Comparison of ENCODE assay signal across 1 cellular context in the genomic region with DNA sequence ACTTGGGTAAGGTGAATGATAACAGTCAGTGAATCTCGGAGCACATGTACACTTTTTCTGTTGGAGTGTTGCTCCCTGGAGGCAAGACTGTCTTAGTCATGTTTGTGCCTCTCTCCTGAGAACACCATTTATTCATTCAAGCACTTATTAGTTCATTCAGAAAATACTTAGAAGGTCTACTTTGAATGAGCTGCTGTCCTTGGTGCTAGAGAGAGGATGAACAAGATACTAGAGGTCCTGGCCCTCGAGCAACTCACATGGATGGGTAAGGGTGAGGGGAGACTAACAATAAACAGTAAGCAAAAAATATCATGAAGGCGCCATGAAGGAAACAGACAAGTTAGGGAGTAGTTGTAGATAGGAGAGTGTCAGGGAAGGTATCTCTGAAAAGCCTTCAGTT.
TF ChIP-seq lines count a peak whose summit lies in the region.

No MANE protein-coding gene starts in this region.

TF ChIP-seq in A549, 52 proteins besides CTCF, POLR2A, EP300 and RAD21 (continued from another document):
- TF ChIP-seq, protein P1, sequence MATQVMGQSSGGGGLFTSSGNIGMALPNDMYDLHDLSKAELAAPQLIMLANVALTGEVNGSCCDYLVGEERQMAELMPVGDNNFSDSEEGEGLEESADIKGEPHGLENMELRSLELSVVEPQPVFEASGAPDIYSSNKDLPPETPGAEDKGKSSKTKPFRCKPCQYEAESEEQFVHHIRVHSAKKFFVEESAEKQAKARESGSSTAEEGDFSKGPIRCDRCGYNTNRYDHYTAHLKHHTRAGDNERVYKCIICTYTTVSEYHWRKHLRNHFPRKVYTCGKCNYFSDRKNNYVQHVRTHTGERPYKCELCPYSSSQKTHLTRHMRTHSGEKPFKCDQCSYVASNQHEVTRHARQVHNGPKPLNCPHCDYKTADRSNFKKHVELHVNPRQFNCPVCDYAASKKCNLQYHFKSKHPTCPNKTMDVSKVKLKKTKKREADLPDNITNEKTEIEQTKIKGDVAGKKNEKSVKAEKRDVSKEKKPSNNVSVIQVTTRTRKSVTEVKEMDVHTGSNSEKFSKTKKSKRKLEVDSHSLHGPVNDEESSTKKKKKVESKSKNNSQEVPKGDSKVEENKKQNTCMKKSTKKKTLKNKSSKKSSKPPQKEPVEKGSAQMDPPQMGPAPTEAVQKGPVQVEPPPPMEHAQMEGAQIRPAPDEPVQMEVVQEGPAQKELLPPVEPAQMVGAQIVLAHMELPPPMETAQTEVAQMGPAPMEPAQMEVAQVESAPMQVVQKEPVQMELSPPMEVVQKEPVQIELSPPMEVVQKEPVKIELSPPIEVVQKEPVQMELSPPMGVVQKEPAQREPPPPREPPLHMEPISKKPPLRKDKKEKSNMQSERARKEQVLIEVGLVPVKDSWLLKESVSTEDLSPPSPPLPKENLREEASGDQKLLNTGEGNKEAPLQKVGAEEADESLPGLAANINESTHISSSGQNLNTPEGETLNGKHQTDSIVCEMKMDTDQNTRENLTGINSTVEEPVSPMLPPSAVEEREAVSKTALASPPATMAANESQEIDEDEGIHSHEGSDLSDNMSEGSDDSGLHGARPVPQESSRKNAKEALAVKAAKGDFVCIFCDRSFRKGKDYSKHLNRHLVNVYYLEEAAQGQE (IDR thresholded peaks at IDR 0.05) = peak; percentile 86
